ENCODE assay signal across 25 cellular contexts in the genomic region with DNA sequence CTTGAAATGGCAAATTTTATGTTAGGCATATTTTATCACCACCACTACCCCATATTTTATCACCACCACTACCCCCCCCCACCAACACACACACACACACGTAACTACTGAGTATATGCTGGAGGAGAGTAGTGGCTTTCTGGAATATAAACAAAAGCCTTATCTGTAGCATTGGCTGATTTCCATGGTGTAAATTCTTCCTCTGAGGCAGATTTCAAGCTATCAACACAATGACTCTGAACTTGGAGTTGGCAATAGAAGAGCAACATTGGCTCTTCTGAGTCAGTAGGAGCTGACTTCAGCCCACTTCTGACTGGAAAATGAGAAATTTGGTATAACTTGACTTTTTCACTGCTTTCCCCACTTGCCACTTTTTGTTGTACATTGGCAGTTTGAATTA.
"Had no signal": no experiment of that assay in that cellular context is flagged by ENCODE, and none has a peak within 500 bp of the region (broad histone marks: within the 10 kb centered on the region; RNA-seq: fewer than 3 reads in every experiment).

No MANE protein-coding gene starts in this region.

- H3K4me3 ChIP-seq: body of pancreas, K562, Peyer's patch, SJCRH30 had no signal

- DNase-seq: activated CD4-positive, alpha-beta T cell treated with anti-CD3 and anti-CD28 coated beads for 48 hours; activated CD4-positive, alpha-beta T cell treated with anti-CD3 and anti-CD28 coated beads, Interleukin-2, amount 50 U/mL, for 4 hours; activated CD4-positive, CD25-positive, alpha-beta regulatory T cell treated with anti-CD3 and anti-CD28 coated beads, Interleukin-2, amount 50 U/mL, for 72 hours; activated CD8-positive, alpha-beta memory T cell treated with anti-CD3 and anti-CD28 coated beads, Interleukin-2, amount 50 U/mL, for 48 hours; activated CD8-positive, alpha-beta T cell treated with anti-CD3 and anti-CD28 coated beads, Interleukin-2, amount 10 ng/mL, durations not matched to agents 7 days and 5 days; activated effector memory CD4-positive, alpha-beta T cell treated with Interleukin-2 at 50 U/mL for 16 hours; activated naive CD4-positive, alpha-beta T cell; activated T-cell treated with anti-CD3 and anti-CD28 coated beads, Interleukin-2, amount 50 U/mL, for 1 hour; body of pancreas; Karpas-422; NCI-H1048; NCI-H2029 treated with DMSO at 0.1 percent for 48 hours; NCI-H510A treated with DMSO at 0.1 percent for 48 hours; NCI-H69; NK-92 treated with Interleukin-12 subunit alpha and Interleukin-12 subunit beta, amount 100 ng/mL, for 24 hours; Peyer's patch; Right ventricle myocardium superior; SJCRH30; SW 1271 had no signal

- ATAC-seq: activated CD8-positive, alpha-beta T cell treated with anti-CD3 and anti-CD28 coated beads, Interleukin-2, amount 10 ng/mL, durations not matched to agents 7 days and 5 days; body of pancreas; K562; SK-N-SH treated with all-trans-retinoic acid at 6 μM for 48 hours; WTC11 had no signal

- H3K27me3 Mint-ChIP-seq: activated naive CD4-positive, alpha-beta T cell treated with anti-CD3 and anti-CD28 coated beads, Interleukin-2, amount 50 U/mL, for 24 hours; central memory CD8-positive, alpha-beta T cell had no signal

- H3K4me1 Mint-ChIP-seq: activated naive CD4-positive, alpha-beta T cell treated with anti-CD3 and anti-CD28 coated beads, Interleukin-2, amount 50 U/mL, for 24 hours; central memory CD8-positive, alpha-beta T cell; WTC11 had no signal

- H3K27ac Mint-ChIP-seq: activated CD8-positive, alpha-beta T cell treated with anti-CD3 and anti-CD28 coated beads, Interleukin-2, amount 10 ng/mL, durations not matched to agents 7 days and 5 days; activated naive CD4-positive, alpha-beta T cell treated with anti-CD3 and anti-CD28 coated beads, Interleukin-2, amount 50 U/mL, for 24 hours; T-helper 2 cell treated with Interferon-gamma antibody and Interleukin-4, amounts not matched to agents 5 μg/mL and 100 μg/mL, for 36 hours; WTC11 had no signal

- H3K4me3 Mint-ChIP-seq: activated CD8-positive, alpha-beta T cell treated with anti-CD3 and anti-CD28 coated beads, Interleukin-2, amount 10 ng/mL, durations not matched to agents 7 days and 5 days; activated naive CD4-positive, alpha-beta T cell treated with anti-CD3 and anti-CD28 coated beads, Interleukin-2, amount 50 U/mL, for 24 hours; central memory CD8-positive, alpha-beta T cell; T-helper 2 cell treated with Interferon-gamma antibody and Interleukin-4, amounts not matched to agents 5 μg/mL and 100 μg/mL, for 36 hours; WTC11 had no signal

- H3K36me3 Mint-ChIP-seq: activated naive CD4-positive, alpha-beta T cell treated with anti-CD3 and anti-CD28 coated beads, Interleukin-2, amount 50 U/mL, for 24 hours; WTC11 had no signal

- H3K9me3 Mint-ChIP-seq: activated naive CD4-positive, alpha-beta T cell treated with anti-CD3 and anti-CD28 coated beads, Interleukin-2, amount 50 U/mL, for 24 hours; central memory CD8-positive, alpha-beta T cell; T-helper 2 cell treated with Interferon-gamma antibody and Interleukin-4, amounts not matched to agents 5 μg/mL and 100 μg/mL, for 36 hours; WTC11 had no signal
